In the genomic region with DNA sequence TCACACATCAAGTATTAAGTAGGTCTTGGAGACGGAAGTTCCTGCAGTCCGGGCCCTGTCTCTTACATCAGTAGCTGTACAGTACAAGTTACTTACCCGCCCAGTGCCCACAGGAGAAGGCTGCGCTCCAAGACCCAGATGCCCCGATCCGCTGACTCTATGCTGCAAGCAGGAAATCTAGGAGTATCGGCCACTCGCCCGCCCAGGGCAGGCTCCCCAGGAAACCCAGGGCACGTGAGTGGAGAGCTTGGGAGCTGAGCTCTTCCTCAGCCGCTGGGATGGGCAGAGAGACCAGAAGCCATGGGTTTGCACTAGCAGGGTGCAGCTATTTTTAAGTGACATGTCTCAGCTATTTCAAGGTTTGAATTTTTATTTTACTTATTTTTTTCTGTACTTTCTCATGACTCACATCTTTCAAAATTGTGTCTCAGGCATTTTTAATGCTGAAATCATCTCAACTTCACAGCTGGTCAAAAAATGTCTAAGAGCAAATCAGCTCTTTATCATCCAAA, we compare ENCODE assay signal across 20 cellular contexts. TPM values are rescaled to one million over a fixed set of nuclear protein-coding genes. Genes with fewer than 3 reads are reported as not detected.
A peak's percentile ranks its signal among the peaks of the same experiment; 100 is the strongest.
DNase-seq lines count a peak whose midpoint lies in the region; ATAC-seq, FAIRE-seq and TF ChIP-seq lines count a peak whose summit lies in the region.
"Had no signal": no experiment of that assay in that cellular context is flagged by ENCODE, and none has a peak within 500 bp of the region (broad histone marks: within the 10 kb centered on the region; RNA-seq: fewer than 3 reads in every experiment).

No MANE protein-coding gene starts in this region.

- intact Hi-C loops in kidney (cut with DNase I) = no loop called here
- intact Hi-C loops in activated CD4-positive, alpha-beta memory T cell treated with anti-CD3 and anti-CD28 coated beads for 36 hours (cut with micrococcal nuclease) = loop anchor here (2.0 kb wide), 1 partner anchor 53 kb away; a partner anchor contains a TSS

- H3K27me3 Mint-ChIP-seq in activated CD4-positive, alpha-beta memory T cell treated with anti-CD3 and anti-CD28 coated beads for 36 hours = no peaks in the 10 kb centered on the region
- H3K27me3 Mint-ChIP-seq: activated naive CD8-positive, alpha-beta T cell; activated T-cell treated with anti-CD3 and anti-CD28 coated beads, Interleukin-2, amount 50 U/mL, for 24 hours had no signal

- CTCF ChIA-PET in SK-N-SH (lab: Yijun Ruan, JAX) = interaction anchor here (0.6 to 8.0 kb wide), 38 partner anchors 9 to 425 kb away, joined by 3 to 114 read pairs (median 5); partner anchors contain the start of genes COX19 and GPR146
- CTCF ChIA-PET in activated CD4-positive, alpha-beta memory T cell treated with anti-CD3 and anti-CD28 coated beads for 36 hours (lab: Charles Lee) = interaction anchor here (0.6 to 2.9 kb wide), 23 partner anchors 10 to 1004 kb away, joined by 3 to 19 read pairs (median 4); a partner anchor contains a TSS

- H4K20me1 ChIP-seq in SK-N-SH (ENCODE audit: insufficient read depth) (peaks cover 11% of the 10 kb centered on the region), MM.1S (ENCODE audit: insufficient read depth, low read length) (no peaks in the 10 kb centered on the region)

- TF ChIP-seq RAD21 in SK-N-SH (IDR thresholded peaks at IDR 0.05; ENCODE audit: low read length) = no peak

- TF ChIP-seq EP300 in SK-N-SH (IDR thresholded peaks at IDR 0.05; ENCODE audit: borderline replicate concordance in 1 of 2, low read depth in 1 of 2, low read length in 1 of 2) = no peak

- H3K27me3 ChIP-seq in SK-N-SH (ENCODE audit: insufficient read depth) = no peaks in the 10 kb centered on the region
- H3K27me3 ChIP-seq in adipocyte (replicated peaks; ENCODE audit: control insufficient read depth, insufficient read depth, low read length) = no peaks in the 10 kb centered on the region
- no peaks in the 10 kb centered on the region for H3K27me3 ChIP-seq in MM.1S (replicated peaks; ENCODE audit: insufficient read depth, low read length)
- H3K27me3 ChIP-seq: cardiac muscle cell, foreskin keratinocyte, SJCRH30 had no signal

- H3K79me2 ChIP-seq in SK-N-SH (ENCODE audit: insufficient read depth) (peaks cover 22% of the 10 kb centered on the region; the same call in 1 of the 2 replicates), MM.1S (ENCODE audit: low read length) (no peaks in the 10 kb centered on the region)

- H3K27ac Mint-ChIP-seq in activated CD4-positive, alpha-beta memory T cell treated with anti-CD3 and anti-CD28 coated beads for 36 hours = no peak overlapping the region
- H3K27ac Mint-ChIP-seq: activated naive CD8-positive, alpha-beta T cell; activated T-cell treated with anti-CD3 and anti-CD28 coated beads, Interleukin-2, amount 50 U/mL, for 24 hours; endodermal cell had no signal

- H3K4me1 Mint-ChIP-seq in activated CD4-positive, alpha-beta memory T cell treated with anti-CD3 and anti-CD28 coated beads for 36 hours (ENCODE audit: low read depth) = peaks cover 14% of the 10 kb centered on the region

- DNase-seq in SK-N-SH (no peak), adipocyte (ENCODE audit: low read depth) (peak; percentile 49), kidney (peak; percentile 74), MM.1S (no peak)
- DNase-seq in activated CD4-positive, alpha-beta memory T cell treated with anti-CD3 and anti-CD28 coated beads for 36 hours = no peak
- DNase-seq: 8988T; activated T-cell treated with anti-CD3 and anti-CD28 coated beads, Interleukin-2, amount 50 U/mL, for 24 hours; COR-L47; endodermal cell; NCI-H1694; NCI-H446 had no signal

- H3K36me3 ChIP-seq in SK-N-SH (replicated peaks in 1 of 2; ENCODE audit: control insufficient read depth in 1 of 2, insufficient read depth in 2 of 2, low read length in 1 of 2) (peaks cover 0 to 6% of the 10 kb centered on the region in 2 experiments), adipocyte (ENCODE audit: control insufficient read depth, insufficient read depth, low read length, severe bottlenecking) (no peaks in the 10 kb centered on the region), kidney (ENCODE audit: control insufficient read depth in 1 of 2, insufficient read depth in 2 of 2, low read length in 2 of 2) (no peaks in the 10 kb centered on the region), MM.1S (replicated peaks; ENCODE audit: insufficient read depth, low read length) (no peaks in the 10 kb centered on the region)
- H3K36me3 ChIP-seq: cardiac muscle cell, SJCRH30 had no signal

- H3K4me1 ChIP-seq in SK-N-SH (ENCODE audit: control insufficient read depth in 1 of 2, insufficient read depth in 2 of 2, low read depth in 1 of 2, low read length in 1 of 2) = peaks cover 25 to 52% of the 10 kb centered on the region in 2 experiments
- peaks cover 50% of the 10 kb centered on the region for H3K4me1 ChIP-seq in adipocyte (ENCODE audit: control insufficient read depth, insufficient read depth, low read length)
- peaks cover 10 to 16% of the 10 kb centered on the region in 2 donors for H3K4me1 ChIP-seq in kidney (ENCODE audit: control insufficient read depth in 1 of 2, insufficient read depth in 1 of 2, low read depth in 1 of 2, low read length in 2 of 2)
- H3K4me1 ChIP-seq in MM.1S (ENCODE audit: low read length) = no peaks in the 10 kb centered on the region

- H3K9me3 ChIP-seq in SK-N-SH = no peaks in the 10 kb centered on the region
- no peaks in the 10 kb centered on the region for H3K9me3 ChIP-seq in adipocyte (ENCODE audit: control insufficient read depth, low read length)
- H3K9me3 ChIP-seq in kidney (ENCODE audit: control insufficient read depth in 1 of 2, low read length in 2 of 2) = no peaks in the 10 kb centered on the region
- H3K9me3 ChIP-seq in MM.1S (replicated peaks; ENCODE audit: insufficient read depth, low read length) = no peaks in the 10 kb centered on the region
- H3K9me3 ChIP-seq: SJCRH30 had no signal

- H3K27ac ChIP-seq in SK-N-SH (ENCODE audit: low read depth in 2 of 2, low read length in 1 of 2) = peak overlapping the region in 1 of 2 experiments; percentile 31; a peak in 1 of 4 replicates
- H3K27ac ChIP-seq in kidney (ENCODE audit: low read depth in 2 of 2, low read length in 2 of 2) = no peak overlapping the region
- H3K27ac ChIP-seq in MM.1S (ENCODE audit: low read length) = no peak overlapping the region
- H3K27ac ChIP-seq: cardiac muscle cell, foreskin keratinocyte, SJCRH30 had no signal

- WGBS in SK-N-SH (ENCODE audit: low lambda C conversion rate) = 96% methylated on average over 11 of the region's 11 CpGs

- 0 out of 2 replicates have a peak overlapping the region, but pooled peaks have one; percentile 59 for H3K9ac ChIP-seq in SK-N-SH
- H3K9ac ChIP-seq in adipocyte (ENCODE audit: low read length) = peak overlapping the region; percentile 86
- no peak overlapping the region for H3K9ac ChIP-seq in kidney (ENCODE audit: low read length in 2 of 2)
- no peak overlapping the region for H3K9ac ChIP-seq in MM.1S (ENCODE audit: low read length)

- H3K4me3 ChIP-seq in SK-N-SH (ENCODE audit: low read depth in 2 of 2, low read length in 1 of 2) = no peak overlapping the region
- H3K4me3 ChIP-seq in adipocyte (ENCODE audit: low read length) = peak overlapping the region; percentile 80
- H3K4me3 ChIP-seq in kidney (ENCODE audit: low read length in 2 of 2) = no peak overlapping the region
- no peak overlapping the region for H3K4me3 ChIP-seq in MM.1S (ENCODE audit: low read length)
- H3K4me3 ChIP-seq: cardiac muscle cell, lung, SJCRH30 had no signal

- H2AFZ ChIP-seq in SK-N-SH (ENCODE audit: low read depth) (no peak overlapping the region), MM.1S (ENCODE audit: low read length) (no peak overlapping the region)

- no peak for ATAC-seq in SK-N-SH treated with all-trans-retinoic acid at 6 μM for 48 hours
- ATAC-seq in GM21737 (IDR thresholded peaks at IDR 0.05; ENCODE audit: unreplicated experiment) = no peak
- no peak for ATAC-seq in HG02981 (IDR thresholded peaks at IDR 0.05; ENCODE audit: unreplicated experiment)

- no peak for FAIRE-seq in kidney (lab: Jason Lieb, UNC)

- H3F3A ChIP-seq in SK-N-SH (replicated peaks; ENCODE audit: insufficient read depth) (peaks cover 22% of the 10 kb centered on the region), MM.1S (ENCODE audit: insufficient read depth, low read length) (no peaks in the 10 kb centered on the region)

- POLR2A ChIA-PET in SK-N-SH (lab: Yijun Ruan, JAX) = interaction anchor here (1.5 kb wide), 1 partner anchor 20 kb away, joined by 3 read pairs; no protein-coding TSS in a partner anchor
- POLR2A ChIA-PET in activated CD4-positive, alpha-beta memory T cell treated with anti-CD3 and anti-CD28 coated beads for 36 hours (lab: Charles Lee) = no interaction called here

- H3K4me3 Mint-ChIP-seq in activated CD4-positive, alpha-beta memory T cell treated with anti-CD3 and anti-CD28 coated beads for 36 hours = no peak overlapping the region

- no peaks in the 10 kb centered on the region for H3K36me3 Mint-ChIP-seq in activated CD4-positive, alpha-beta memory T cell treated with anti-CD3 and anti-CD28 coated beads for 36 hours
- H3K36me3 Mint-ChIP-seq: activated naive CD8-positive, alpha-beta T cell had no signal

- H3K9me3 Mint-ChIP-seq in activated CD4-positive, alpha-beta memory T cell treated with anti-CD3 and anti-CD28 coated beads for 36 hours = no peaks in the 10 kb centered on the region
- H3K9me3 Mint-ChIP-seq: activated T-cell treated with anti-CD3 and anti-CD28 coated beads, Interleukin-2, amount 50 U/mL, for 24 hours; endodermal cell; nephron had no signal

- TF ChIP-seq CTCF in SK-N-SH (IDR thresholded peaks at IDR 0.05) = no peak
- no peak for TF ChIP-seq CTCF in kidney (IDR thresholded peaks at IDR 0.05; ENCODE audit: borderline replicate concordance, extremely low read depth, insufficient read depth)
- TF ChIP-seq CTCF in MM.1S (IDR thresholded peaks at IDR 0.05; ENCODE audit: low read length) = no peak

- H3K9me2 ChIP-seq in SK-N-SH (no peaks in the 10 kb centered on the region), MM.1S (replicated peaks; ENCODE audit: insufficient read depth, low read length) (no peaks in the 10 kb centered on the region)

- no peak overlapping the region for H3K4me2 ChIP-seq in SK-N-SH
- no peak overlapping the region for H3K4me2 ChIP-seq in MM.1S (ENCODE audit: low read depth, low read length)

TF ChIP-seq in SK-N-SH, 30 proteins besides CTCF, POLR2A, EP300 and RAD21 (continues in another document):
- TF ChIP-seq FOXJ3 (CRISPR knock-in tag; IDR thresholded peaks at IDR 0.05) = no peak

RNA-seq across cellular contexts. Expression of gene GPER1, which starts 1.9 kb away (rescaled TPM):
- polyA plus RNA-seq in SK-N-SH (2012; rRNA removed) = 4.0 and 6.4 TPM in 2 replicates
- polyA plus RNA-seq in SK-N-SH (2012; cell fraction: cytosol; rRNA removed) = 2.2 and 4.1 TPM in 2 replicates
- 4.3 and 5.5 TPM in 2 replicates for polyA plus RNA-seq in SK-N-SH (2012; cell fraction: nucleus; rRNA removed)
- 5.2 TPM for total RNA-seq in kidney
- 4.8 TPM for polyA plus RNA-seq in kidney (ENCODE audit: insufficient read depth, low read depth, low replicate concordance)
- under 1 TPM; 0.12 to 0.22 TPM for total RNA-seq in activated CD4-positive, alpha-beta memory T cell treated with anti-CD3 and anti-CD28 coated beads for 36 hours
- total RNA-seq: SJCRH30 had no signal

RNA-seq across cellular contexts. Expression of gene GPR146, which starts 41.6 kb away (rescaled TPM):
- polyA plus RNA-seq in SK-N-SH (2012; rRNA removed) (1.4 and 2.0 TPM in 2 replicates), kidney (ENCODE audit: insufficient read depth, low read depth, low replicate concordance) (7.6 TPM)
- polyA plus RNA-seq in SK-N-SH (2012; cell fraction: cytosol; rRNA removed) = 0.95 and 1.3 TPM in 2 replicates
- 1.5 and 2.0 TPM in 2 replicates for polyA plus RNA-seq in SK-N-SH (2012; cell fraction: nucleus; rRNA removed)
- 10.3 TPM for total RNA-seq in kidney
- 1 to 10 TPM; 1.6 to 2.1 TPM for total RNA-seq in activated CD4-positive, alpha-beta memory T cell treated with anti-CD3 and anti-CD28 coated beads for 36 hours
- total RNA-seq: foreskin keratinocyte had no signal
- polyA plus RNA-seq: foreskin keratinocyte had no signal

Comparison
In these comparisons a context has a peak if more than half of its experiments do, and no peak if none do; other contexts are left out.
1. DNase-seq: peak in adipocyte (single experiment) and kidney (single experiment); none in SK-N-SH (single experiment), MM.1S (single experiment) and activated CD4-positive, alpha-beta memory T cell treated with anti-CD3 and anti-CD28 coated beads for 36 hours (single experiment).
2. H3K9ac ChIP-seq: peak in SK-N-SH (single experiment) and adipocyte (single experiment); none in kidney (0 of 2) and MM.1S (single experiment).